1 cellular context compared by ENCODE assay signal in genomic region chr3:101131767-101132166, GRCh38.
TF ChIP-seq lines count a peak whose summit lies in the region.

No MANE protein-coding gene starts in this region.

TF ChIP-seq in H1, 55 proteins besides CTCF, POLR2A, EP300 and RAD21:
- TF ChIP-seq JUND (IDR thresholded peaks at IDR 0.05; ENCODE audit: low read length) (0 out of 2 replicates have a peak, but pooled peaks have one; percentile 43), CHD2 (IDR thresholded peaks at IDR 0.05; ENCODE audit: low read length) (no peak), ATF2 (IDR thresholded peaks at IDR 0.05; ENCODE audit: low read length) (0 out of 2 replicates have a peak, but pooled peaks have one; percentile 52)
